ENCODE assay signal across 9 cellular contexts in genomic region chr4:76781698-76782595, GRCh38.
DNase-seq lines count a peak whose midpoint lies in the region; ATAC-seq and TF ChIP-seq lines count a peak whose summit lies in the region.
"Had no signal": no experiment of that assay in that cellular context is flagged by ENCODE, and none has a peak within 500 bp of the region (broad histone marks: within the 10 kb centered on the region; RNA-seq: fewer than 3 reads in every experiment).

No MANE protein-coding gene starts in this region.

- H3K36me3 ChIP-seq in esophagus squamous epithelium, result peaks cover 0 to 11% (median 0%) of the 10 kb centered on the region in 3 donors

- H3K36me3 Mint-ChIP-seq in glutamatergic neuron (ENCODE audit: unreplicated experiment), result peaks cover 2% of the 10 kb centered on the region

- no peak for TF ChIP-seq POLR2A in esophagus squamous epithelium (IDR thresholded peaks at IDR 0.05)
- no peak for TF ChIP-seq POLR2A in lower leg skin (IDR thresholded peaks at IDR 0.05)

- H3K4me1 Mint-ChIP-seq in glutamatergic neuron (ENCODE audit: low read depth, unreplicated experiment), result no peaks in the 10 kb centered on the region

- H3K27ac ChIP-seq in esophagus squamous epithelium, result peak overlapping the region; percentile 32 to 64 (median 54)

- WGBS in esophagus squamous epithelium, 2 donors, result 65 to 70% methylated on average over 7 of the region's 7 CpGs
- WGBS in lower leg skin, 2 donors, result 77 to 85% methylated on average over 7 of the region's 7 CpGs

- ATAC-seq in GM19035 (IDR thresholded peaks at IDR 0.05; ENCODE audit: unreplicated experiment), result peak; percentile 59

- no peaks in the 10 kb centered on the region for H3K27me3 ChIP-seq in esophagus squamous epithelium

- H3K4me3 ChIP-seq in esophagus squamous epithelium (no peak overlapping the region), lower leg skin (ENCODE audit: low read depth, poor library complexity, severe bottlenecking) (no peak overlapping the region)

- TF ChIP-seq CTCF in esophagus squamous epithelium (IDR thresholded peaks at IDR 0.05) (no peak), glutamatergic neuron (IDR thresholded peaks at IDR 0.05; ENCODE audit: partially characterized antibody, unreplicated experiment) (no peak), lower leg skin (IDR thresholded peaks at IDR 0.05) (no peak)

- no peak overlapping the region for H3K27ac Mint-ChIP-seq in glutamatergic neuron (ENCODE audit: unreplicated experiment)

- peaks cover 1% of the 10 kb centered on the region for H3K9me3 Mint-ChIP-seq in glutamatergic neuron (ENCODE audit: unreplicated experiment)

- H3K9me3 ChIP-seq in esophagus squamous epithelium, result no peaks in the 10 kb centered on the region

- no peak overlapping the region for H3K4me3 Mint-ChIP-seq in glutamatergic neuron (ENCODE audit: unreplicated experiment)

- intact Hi-C loops in esophagus squamous epithelium (cut with DNase I) (no loop called here), lower leg skin (cut with DNase I; ENCODE audit: low total_unique reads) (no loop called here)

- H3K27me3 Mint-ChIP-seq in glutamatergic neuron (ENCODE audit: unreplicated experiment), result peaks cover 2% of the 10 kb centered on the region

- H3K4me1 ChIP-seq in esophagus squamous epithelium, result peaks cover 0 to 11% (median 5%) of the 10 kb centered on the region in 3 donors

- peak; percentile 88 for DNase-seq in A172 (ENCODE audit: low spot score)
- peak; percentile 54 for DNase-seq in NCI-H2029 (lab: John Stamatoyannopoulos, UW)
- no peak for DNase-seq in esophagus squamous epithelium (lab: John Stamatoyannopoulos, UW)
- DNase-seq in AML-193 (lab: John Stamatoyannopoulos, UW), result no peak
- DNase-seq in HUDEP-2 (lab: John Stamatoyannopoulos, UW; ENCODE audit: unreplicated experiment in 76 of 76), result no peak
- DNase-seq in glutamatergic neuron, result no peak
- DNase-seq in lower leg skin (ENCODE audit: low spot score in 2 of 2), result no peak
- DNase-seq: GF-D8 had no signal

Comparison
In these comparisons a context has a peak if more than half of its experiments do, and no peak if none do; other contexts are left out.
1. DNase-seq: peak in A172 (single experiment) and NCI-H2029 (single experiment); none in esophagus squamous epithelium (single experiment), AML-193 (0 of 2), HUDEP-2 (0 of 76), glutamatergic neuron (single experiment) and lower leg skin (0 of 2).